Comparison of ENCODE assay signal across 19 cellular contexts in the genomic region with DNA sequence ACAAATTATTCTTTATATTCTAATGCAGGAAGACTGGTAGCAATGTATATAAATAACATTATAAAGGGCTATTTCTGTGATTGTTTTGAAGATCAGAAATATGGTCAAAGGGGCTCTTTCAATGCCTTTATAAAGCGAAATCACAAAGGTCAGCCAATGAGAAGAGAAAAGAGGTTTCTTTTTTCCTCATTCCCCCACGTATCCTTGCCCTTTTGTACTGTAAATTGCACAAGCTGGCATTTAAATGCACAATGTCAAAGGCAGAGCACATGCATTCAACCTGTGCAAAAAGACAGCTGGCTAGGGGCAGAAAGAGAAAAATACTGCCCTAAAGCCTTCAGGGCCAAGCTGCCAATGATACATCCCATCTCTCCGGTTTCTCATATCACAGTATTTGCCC.
DNase-seq lines count a peak whose midpoint lies in the region; ATAC-seq and TF ChIP-seq lines count a peak whose summit lies in the region.
"Had no signal": no experiment of that assay in that cellular context is flagged by ENCODE, and none has a peak within 500 bp of the region (broad histone marks: within the 10 kb centered on the region; RNA-seq: fewer than 3 reads in every experiment).

No MANE protein-coding gene starts in this region.

- peak; percentile 40 for ATAC-seq in Right ventricle myocardium superior (ENCODE audit: poor library complexity)
- ATAC-seq: A549; CD8-positive, alpha-beta T cell; K562; SK-N-SH treated with all-trans-retinoic acid at 6 μM for 48 hours had no signal

- H3K27ac ChIP-seq in right atrium auricular region, result no peak overlapping the region
- H3K27ac ChIP-seq in neural cell (ENCODE audit: low read length), result no peak overlapping the region
- peak overlapping the region; percentile 14 to 27 for H3K27ac ChIP-seq in tibial artery
- H3K27ac ChIP-seq in ascending aorta, result no peak overlapping the region
- H3K27ac ChIP-seq: A549, GM23248 had no signal

- peak overlapping the region in 3 of 5 experiments; percentile 34 to 62 (median 40) for H3K27ac Mint-ChIP-seq in brain
- H3K27ac Mint-ChIP-seq: CD8-positive, alpha-beta T cell had no signal

- no peaks in the 10 kb centered on the region for H3K79me2 ChIP-seq in neural cell (replicated peaks; ENCODE audit: insufficient read depth, low read length)

- H3K36me3 ChIP-seq in right atrium auricular region (no peaks in the 10 kb centered on the region), neural cell (ENCODE audit: insufficient read depth, low read length) (no peaks in the 10 kb centered on the region), tibial artery (no peaks in the 10 kb centered on the region), ascending aorta (no peaks in the 10 kb centered on the region)

- no peaks in the 10 kb centered on the region for H3K9me2 ChIP-seq in neural cell (ENCODE audit: insufficient read depth, low read length)

- H3K4me3 ChIP-seq in right atrium auricular region, result no peak overlapping the region
- H3K4me3 ChIP-seq in neural cell (ENCODE audit: low read length), result no peak overlapping the region
- H3K4me3 ChIP-seq in tibial artery, result no peak overlapping the region
- H3K4me3 ChIP-seq in ascending aorta, result no peak overlapping the region
- H3K4me3 ChIP-seq: A549, GM23248, K562 had no signal

- peak overlapping the region; percentile 40 for H2AFZ ChIP-seq in neural cell (ENCODE audit: low read depth, low read length)
- H2AFZ ChIP-seq: GM23248 had no signal

- no peaks in the 10 kb centered on the region for H3F3A ChIP-seq in neural cell (ENCODE audit: insufficient read depth, low read length, poor library complexity, severe bottlenecking)

- peaks cover 48% of the 10 kb centered on the region for H3K4me1 Mint-ChIP-seq in brain

- H4K20me1 ChIP-seq in neural cell (ENCODE audit: insufficient read depth), result no peaks in the 10 kb centered on the region

- TF ChIP-seq EP300 in neural cell (conservative IDR thresholded peaks at IDR 0.05; ENCODE audit: poor library complexity, severe bottlenecking), result no peak

- H3K4me3 Mint-ChIP-seq in brain, result no peak overlapping the region
- H3K4me3 Mint-ChIP-seq: CD8-positive, alpha-beta T cell had no signal

- H3K4me2 ChIP-seq in neural cell (ENCODE audit: low read length), result no peak overlapping the region
- H3K4me2 ChIP-seq: A549 had no signal

- no peak for DNase-seq in Right ventricle myocardium superior
- DNase-seq in right atrium auricular region (ENCODE audit: low spot score), result no peak
- DNase-seq in tibial artery, result no peak
- DNase-seq in 8988T, result no peak
- no peak for DNase-seq in ascending aorta (ENCODE audit: low spot score in 2 of 2)
- no peak for DNase-seq in stimulated activated CD4-positive, alpha-beta T cell treated with anti-CD3 and anti-CD28 coated beads, Interleukin-2, amount 100 ng/mL, for 24 hours
- DNase-seq: Calu3; CD8-positive, alpha-beta T cell; DMS53; EL; GM23248; NCI-H2029; NCI-H446 treated with DMSO at 0.1 percent for 48 hours; SHP77 treated with DMSO at 0.1 percent for 48 hours had no signal

- H3K36me3 Mint-ChIP-seq in brain, result no peaks in the 10 kb centered on the region
- H3K36me3 Mint-ChIP-seq: CD8-positive, alpha-beta T cell had no signal

- no peaks in the 10 kb centered on the region for H3K9me3 ChIP-seq in right atrium auricular region
- no peaks in the 10 kb centered on the region for H3K9me3 ChIP-seq in neural cell (ENCODE audit: low read length)
- H3K9me3 ChIP-seq in tibial artery, result no peaks in the 10 kb centered on the region
- H3K9me3 ChIP-seq in ascending aorta, result no peaks in the 10 kb centered on the region
- H3K9me3 ChIP-seq: A549 had no signal

- intact Hi-C loops in Right ventricle myocardium superior (cut with DNase I), result loop anchor here (5.0 kb wide), 1 partner anchor 300 kb away; no protein-coding TSS in a partner anchor
- intact Hi-C loops in tibial artery (cut with DNase I; ENCODE audit: low total_unique reads), result loop anchor here (2.0 kb wide), 1 partner anchor 297 kb away; no protein-coding TSS in a partner anchor
- intact Hi-C loops in ascending aorta (cut with DNase I), result no loop called here

- no peak overlapping the region for H3K9ac ChIP-seq in neural cell (ENCODE audit: low read length)
- H3K9ac ChIP-seq: GM23248 had no signal

- TF ChIP-seq CTCF in right atrium auricular region (IDR thresholded peaks at IDR 0.05) (no peak), brain (conservative IDR thresholded peaks at IDR 0.05) (no peak), neural cell (IDR thresholded peaks at IDR 0.05; ENCODE audit: poor library complexity, severe bottlenecking) (no peak), tibial artery (IDR thresholded peaks at IDR 0.05) (no peak), ascending aorta (IDR thresholded peaks at IDR 0.05) (no peak)

- no peaks in the 10 kb centered on the region for H3K4me1 ChIP-seq in right atrium auricular region
- peaks cover 0 to 21% (median 0%) of the 10 kb centered on the region in 4 donors for H3K4me1 ChIP-seq in tibial artery
- H3K4me1 ChIP-seq in ascending aorta, result no peaks in the 10 kb centered on the region
- H3K4me1 ChIP-seq: A549 had no signal

- no peaks in the 10 kb centered on the region for H3K27me3 Mint-ChIP-seq in brain

- no peaks in the 10 kb centered on the region for H3K9me3 Mint-ChIP-seq in brain
- H3K9me3 Mint-ChIP-seq: CD8-positive, alpha-beta T cell had no signal

- TF ChIP-seq RAD21 in neural cell (conservative IDR thresholded peaks at IDR 0.05), result no peak

- H3K27me3 ChIP-seq in right atrium auricular region (no peaks in the 10 kb centered on the region), neural cell (ENCODE audit: insufficient read depth, low read depth, low read length) (no peaks in the 10 kb centered on the region), tibial artery (no peaks in the 10 kb centered on the region), ascending aorta (no peaks in the 10 kb centered on the region)

TF ChIP-seq in neural cell, 6 proteins besides CTCF, POLR2A, EP300 and RAD21:
- TF ChIP-seq TAF1 (IDR thresholded peaks at IDR 0.05; ENCODE audit: low read depth) (no peak), EZH2 (IDR thresholded peaks at IDR 0.05; ENCODE audit: borderline replicate concordance, insufficient read depth, low read length, poor library complexity, severe bottlenecking) (no peak), SMC3 (conservative IDR thresholded peaks at IDR 0.05; ENCODE audit: poor library complexity) (no peak), MXI1 (conservative IDR thresholded peaks at IDR 0.05; ENCODE audit: poor library complexity, severe bottlenecking) (no peak), POLR2AphosphoS5 (IDR thresholded peaks at IDR 0.05) (no peak)
- TF ChIP-seq, protein P1, sequence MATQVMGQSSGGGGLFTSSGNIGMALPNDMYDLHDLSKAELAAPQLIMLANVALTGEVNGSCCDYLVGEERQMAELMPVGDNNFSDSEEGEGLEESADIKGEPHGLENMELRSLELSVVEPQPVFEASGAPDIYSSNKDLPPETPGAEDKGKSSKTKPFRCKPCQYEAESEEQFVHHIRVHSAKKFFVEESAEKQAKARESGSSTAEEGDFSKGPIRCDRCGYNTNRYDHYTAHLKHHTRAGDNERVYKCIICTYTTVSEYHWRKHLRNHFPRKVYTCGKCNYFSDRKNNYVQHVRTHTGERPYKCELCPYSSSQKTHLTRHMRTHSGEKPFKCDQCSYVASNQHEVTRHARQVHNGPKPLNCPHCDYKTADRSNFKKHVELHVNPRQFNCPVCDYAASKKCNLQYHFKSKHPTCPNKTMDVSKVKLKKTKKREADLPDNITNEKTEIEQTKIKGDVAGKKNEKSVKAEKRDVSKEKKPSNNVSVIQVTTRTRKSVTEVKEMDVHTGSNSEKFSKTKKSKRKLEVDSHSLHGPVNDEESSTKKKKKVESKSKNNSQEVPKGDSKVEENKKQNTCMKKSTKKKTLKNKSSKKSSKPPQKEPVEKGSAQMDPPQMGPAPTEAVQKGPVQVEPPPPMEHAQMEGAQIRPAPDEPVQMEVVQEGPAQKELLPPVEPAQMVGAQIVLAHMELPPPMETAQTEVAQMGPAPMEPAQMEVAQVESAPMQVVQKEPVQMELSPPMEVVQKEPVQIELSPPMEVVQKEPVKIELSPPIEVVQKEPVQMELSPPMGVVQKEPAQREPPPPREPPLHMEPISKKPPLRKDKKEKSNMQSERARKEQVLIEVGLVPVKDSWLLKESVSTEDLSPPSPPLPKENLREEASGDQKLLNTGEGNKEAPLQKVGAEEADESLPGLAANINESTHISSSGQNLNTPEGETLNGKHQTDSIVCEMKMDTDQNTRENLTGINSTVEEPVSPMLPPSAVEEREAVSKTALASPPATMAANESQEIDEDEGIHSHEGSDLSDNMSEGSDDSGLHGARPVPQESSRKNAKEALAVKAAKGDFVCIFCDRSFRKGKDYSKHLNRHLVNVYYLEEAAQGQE (IDR thresholded peaks at IDR 0.05; ENCODE audit: borderline replicate concordance), result no peak

Comparison
In these comparisons a context has a peak if more than half of its experiments do, and no peak if none do; other contexts are left out.
1. H3K27ac ChIP-seq: peak in tibial artery (2 of 2); none in right atrium auricular region (0 of 2), neural cell (single experiment) and ascending aorta (0 of 2).